In genomic region chr5:93303291-93303691, GRCh38 we compare ENCODE assay signal across 24 cellular contexts.
DNase-seq lines count a peak whose midpoint lies in the region; ATAC-seq and TF ChIP-seq lines count a peak whose summit lies in the region.
"Had no signal": no experiment of that assay in that cellular context is flagged by ENCODE, and none has a peak within 500 bp of the region (broad histone marks: within the 10 kb centered on the region; RNA-seq: fewer than 3 reads in every experiment).

No MANE protein-coding gene starts in this region.

- no peak for TF ChIP-seq CTCF in ovary (IDR thresholded peaks at IDR 0.05)
- TF ChIP-seq CTCF in nephron progenitor cell (IDR thresholded peaks at IDR 0.05) = no peak

- WGBS in ovary, 3 donors = 77 to 84% (median 82%) methylated on average over 4 of the region's 4 CpGs

- intact Hi-C loops in ovary (cut with DNase I) = no loop called here

- no peaks in the 10 kb centered on the region for H3K36me3 ChIP-seq in BLaER1
- H3K36me3 ChIP-seq in ovary = no peaks in the 10 kb centered on the region
- H3K36me3 ChIP-seq: transverse colon had no signal

- TF ChIP-seq EP300 in ovary (IDR thresholded peaks at IDR 0.05) = no peak

- H3K9ac ChIP-seq in BLaER1 = no peak overlapping the region

- H3K4me3 ChIP-seq in BLaER1 (no peak overlapping the region), ovary (no peak overlapping the region)
- H3K4me3 ChIP-seq: transverse colon had no signal

- peak; percentile 94 for DNase-seq in M059J (ENCODE audit: low read depth)
- peak; percentile 57 for DNase-seq in amniotic epithelial cell (ENCODE audit: low read depth)
- peak; percentile 97 for DNase-seq in islet precursor cell
- no peak for DNase-seq in ovary
- DNase-seq in iPS-NIHi11 (ENCODE audit: low spot score) = no peak
- no peak for DNase-seq in nephron progenitor cell
- DNase-seq: activated CD4-positive, alpha-beta T cell treated with anti-CD3 and anti-CD28 coated beads, Interleukin-2, amount 10 ng/mL, durations not matched to agents 24 days and 14 days; activated gamma-delta T cell treated with Interleukin-2 at 50 U/mL for 16 hours; activated T-cell treated with anti-CD3 and anti-CD28 coated beads, Interleukin-2, amount 50 U/mL, for 24 hours; DMS53; Kasumi-1; midbrain; naive thymus-derived CD8-positive, alpha-beta T cell; NCI-H1694; NCI-H748 treated with DMSO at 0.1 percent for 48 hours; right cardiac atrium; stimulated activated CD4-positive, alpha-beta T cell treated with anti-CD3 and anti-CD28 coated beads, Interleukin-12 subunit alpha, Interleukin-12 subunit beta, amount 100 ng/mL, for 4 hours; stimulated activated CD4-positive, alpha-beta T cell treated with anti-CD3 and anti-CD28 coated beads, Interleukin-4, amount 100 ng/mL, for 1 hour; transverse colon had no signal

- H3K27ac ChIP-seq in BLaER1 (no peak overlapping the region), ovary (no peak overlapping the region)
- H3K27ac ChIP-seq: transverse colon, VCaP had no signal

- TF ChIP-seq POLR2A in ovary (IDR thresholded peaks at IDR 0.05) = no peak

- H3K27me3 ChIP-seq in BLaER1 (no peaks in the 10 kb centered on the region), ovary (no peaks in the 10 kb centered on the region)
- H3K27me3 ChIP-seq: transverse colon had no signal

- no peak for ATAC-seq in HG03159 (IDR thresholded peaks at IDR 0.05; ENCODE audit: unreplicated experiment)
- ATAC-seq: HepG2; naive thymus-derived CD8-positive, alpha-beta T cell; right cardiac atrium had no signal

- H3K27ac Mint-ChIP-seq in nephron progenitor cell = no peak overlapping the region
- H3K27ac Mint-ChIP-seq: activated CD4-positive, alpha-beta T cell treated with anti-CD3 and anti-CD28 coated beads, Interleukin-2, amount 10 ng/mL, durations not matched to agents 24 days and 14 days; activated T-cell treated with anti-CD3 and anti-CD28 coated beads, Interleukin-2, amount 50 U/mL, for 24 hours; B cell; naive thymus-derived CD8-positive, alpha-beta T cell had no signal

- H3K9me3 ChIP-seq in BLaER1 = no peaks in the 10 kb centered on the region
- no peaks in the 10 kb centered on the region for H3K9me3 ChIP-seq in ovary
- H3K9me3 ChIP-seq: transverse colon had no signal

- no peak overlapping the region for H3K4me3 Mint-ChIP-seq in nephron progenitor cell
- H3K4me3 Mint-ChIP-seq: activated CD4-positive, alpha-beta T cell treated with anti-CD3 and anti-CD28 coated beads, Interleukin-2, amount 10 ng/mL, durations not matched to agents 24 days and 14 days; activated T-cell treated with anti-CD3 and anti-CD28 coated beads, Interleukin-2, amount 50 U/mL, for 24 hours; B cell; naive thymus-derived CD8-positive, alpha-beta T cell had no signal

- peaks cover 6% of the 10 kb centered on the region for H3K9me3 Mint-ChIP-seq in nephron progenitor cell
- H3K9me3 Mint-ChIP-seq: activated CD4-positive, alpha-beta T cell treated with anti-CD3 and anti-CD28 coated beads, Interleukin-2, amount 10 ng/mL, durations not matched to agents 24 days and 14 days; activated T-cell treated with anti-CD3 and anti-CD28 coated beads, Interleukin-2, amount 50 U/mL, for 24 hours had no signal

- no peaks in the 10 kb centered on the region for H4K20me1 ChIP-seq in BLaER1

- H3K4me1 ChIP-seq in BLaER1 (peaks cover 43% of the 10 kb centered on the region), ovary (ENCODE audit: insufficient read depth) (peaks cover 1% of the 10 kb centered on the region)
- H3K4me1 ChIP-seq: transverse colon had no signal

- H3K36me3 Mint-ChIP-seq in nephron progenitor cell (ENCODE audit: low read depth) = no peaks in the 10 kb centered on the region
- H3K36me3 Mint-ChIP-seq: naive thymus-derived CD8-positive, alpha-beta T cell had no signal

- H3K4me1 Mint-ChIP-seq in nephron progenitor cell = peaks cover 81% of the 10 kb centered on the region
- H3K4me1 Mint-ChIP-seq: activated CD4-positive, alpha-beta T cell treated with anti-CD3 and anti-CD28 coated beads, Interleukin-2, amount 10 ng/mL, durations not matched to agents 24 days and 14 days; B cell; naive thymus-derived CD8-positive, alpha-beta T cell had no signal

- peak overlapping the region; percentile 59 for H3K4me2 ChIP-seq in BLaER1

- H3K27me3 Mint-ChIP-seq in nephron progenitor cell (ENCODE audit: low read depth, poor library complexity) = peaks cover 6% of the 10 kb centered on the region
- H3K27me3 Mint-ChIP-seq: activated CD4-positive, alpha-beta T cell treated with anti-CD3 and anti-CD28 coated beads, Interleukin-2, amount 10 ng/mL, durations not matched to agents 24 days and 14 days; activated T-cell treated with anti-CD3 and anti-CD28 coated beads, Interleukin-2, amount 50 U/mL, for 24 hours; B cell had no signal

Comparison
In these comparisons a context has a peak if more than half of its experiments do, and no peak if none do; other contexts are left out.
1. DNase-seq: peak in M059J (single experiment), amniotic epithelial cell (single experiment) and islet precursor cell (single experiment); none in ovary (0 of 5), iPS-NIHi11 (single experiment) and nephron progenitor cell (single experiment).